Comparison of ENCODE assay signal across 23 cellular contexts in genomic region chr5:148838357-148838756, GRCh38. TPM values are rescaled to one million over a fixed set of nuclear protein-coding genes. Genes with fewer than 3 reads are reported as not detected.
DNase-seq lines count a peak whose midpoint lies in the region; ATAC-seq and TF ChIP-seq lines count a peak whose summit lies in the region.
"Had no signal": no experiment of that assay in that cellular context is flagged by ENCODE, and none has a peak within 500 bp of the region (broad histone marks: within the 10 kb centered on the region; RNA-seq: fewer than 3 reads in every experiment).

No MANE protein-coding gene starts in this region.

- H3K4me1 Mint-ChIP-seq in CD8-positive, alpha-beta memory T cell: peaks cover 83 to 92% (median 91%) of the 10 kb centered on the region in 3 donors
- peaks cover 72 to 87% of the 10 kb centered on the region in 2 donors for H3K4me1 Mint-ChIP-seq in effector memory CD8-positive, alpha-beta T cell (ENCODE audit: low read depth in 2 of 2)

- no peak overlapping the region for H3K9ac ChIP-seq in BLaER1
- H3K9ac ChIP-seq: BLaER1 treated with 17β-estradiol and CSF1 and Interleukin-3, amounts not matched to agents 10 nM and 100 nM had no signal

- no peak for ATAC-seq in effector memory CD8-positive, alpha-beta T cell (replicated peaks)
- ATAC-seq in psoas muscle: peak; percentile 38 to 56 (median 46)
- ATAC-seq in HG02840 (IDR thresholded peaks at IDR 0.05; ENCODE audit: low FRiP score, unreplicated experiment): no peak
- no peak for ATAC-seq in HG03354 (IDR thresholded peaks at IDR 0.05; ENCODE audit: poor library complexity, severe bottlenecking, unreplicated experiment)
- ATAC-seq: CD8-positive, alpha-beta T cell had no signal

- TF ChIP-seq CTCF in psoas muscle (IDR thresholded peaks at IDR 0.05): no peak

- H3K9me3 ChIP-seq in BLaER1: no peaks in the 10 kb centered on the region
- no peaks in the 10 kb centered on the region for H3K9me3 ChIP-seq in CD8-positive, alpha-beta memory T cell (ENCODE audit: low read length)
- H3K9me3 ChIP-seq in psoas muscle: no peaks in the 10 kb centered on the region
- H3K9me3 ChIP-seq: BLaER1 treated with 17β-estradiol and CSF1 and Interleukin-3, amounts not matched to agents 10 nM and 100 nM; Peyer's patch had no signal

- peaks cover 0 to 22% (median 9%) of the 10 kb centered on the region in 3 donors for H3K36me3 Mint-ChIP-seq in CD8-positive, alpha-beta memory T cell
- H3K36me3 Mint-ChIP-seq in effector memory CD8-positive, alpha-beta T cell (ENCODE audit: insufficient read depth): peaks cover 59% of the 10 kb centered on the region

- no peaks in the 10 kb centered on the region for H3K27me3 Mint-ChIP-seq in CD8-positive, alpha-beta memory T cell
- H3K27me3 Mint-ChIP-seq in effector memory CD8-positive, alpha-beta T cell: no peaks in the 10 kb centered on the region

- H3K4me3 ChIP-seq in BLaER1 (no peak overlapping the region), psoas muscle (no peak overlapping the region)
- no peak overlapping the region for H3K4me3 ChIP-seq in CD8-positive, alpha-beta memory T cell (ENCODE audit: low read length)
- H3K4me3 ChIP-seq: BLaER1 treated with 17β-estradiol and CSF1 and Interleukin-3, amounts not matched to agents 10 nM and 100 nM; Peyer's patch had no signal

- H3K36me3 ChIP-seq in BLaER1 (no peaks in the 10 kb centered on the region), psoas muscle (ENCODE audit: insufficient read depth in 1 of 2, low read depth in 1 of 2) (no peaks in the 10 kb centered on the region)
- H3K36me3 ChIP-seq in CD8-positive, alpha-beta memory T cell (ENCODE audit: insufficient read depth, low read length): no peaks in the 10 kb centered on the region
- H3K36me3 ChIP-seq: Peyer's patch had no signal

- 26 to 47% (median 42%) methylated on average over 1 of the region's 1 CpG for WGBS in psoas muscle, 3 donors

- H4K20me1 ChIP-seq in BLaER1: no peaks in the 10 kb centered on the region

- intact Hi-C loops in psoas muscle (cut with DNase I): no loop called here

- H3K27me3 ChIP-seq in BLaER1 (no peaks in the 10 kb centered on the region), psoas muscle (ENCODE audit: insufficient read depth in 3 of 3, low read length in 2 of 3) (no peaks in the 10 kb centered on the region)
- H3K27me3 ChIP-seq in CD8-positive, alpha-beta memory T cell (ENCODE audit: insufficient read depth, low read length, poor library complexity, severe bottlenecking): no peaks in the 10 kb centered on the region
- H3K27me3 ChIP-seq: BLaER1 treated with 17β-estradiol and CSF1 and Interleukin-3, amounts not matched to agents 10 nM and 100 nM; Peyer's patch had no signal

- DNase-seq in CD8-positive, alpha-beta memory T cell: no peak
- no peak for DNase-seq in effector memory CD8-positive, alpha-beta T cell
- no peak for DNase-seq in psoas muscle
- no peak for DNase-seq in T1000 (lab: John Stamatoyannopoulos, UW)
- DNase-seq in NK-92 (lab: John Stamatoyannopoulos, UW; ENCODE audit: unreplicated experiment): no peak
- DNase-seq: Calu3; CD8-positive, alpha-beta T cell; DMS153; H7; IMR-90; NCI-H1105; NCI-H146; NCI-H2029 treated with DMSO at 0.1 percent for 48 hours; NCI-H226; NCI-H524; NCI-H774; Peyer's patch; SHP77 had no signal

- H3K4me2 ChIP-seq in BLaER1: 0 out of 2 replicates have a peak overlapping the region, but pooled peaks have one; percentile 4

- H3K27ac Mint-ChIP-seq in CD8-positive, alpha-beta memory T cell: peak overlapping the region; percentile 15 to 91 (median 71)
- peak overlapping the region; percentile 69 to 91 for H3K27ac Mint-ChIP-seq in effector memory CD8-positive, alpha-beta T cell
- H3K27ac Mint-ChIP-seq: CD8-positive, alpha-beta T cell had no signal

- POLR2A ChIA-PET in CD8-positive, alpha-beta memory T cell (lab: Charles Lee): interaction anchor here (1.5 kb wide), 1 partner anchor 12 kb away, joined by 7 read pairs; the partner anchor contains the start of gene ADRB2

- peak overlapping the region in 5 of 7 donors; percentile 1 to 67 (median 27) for H3K4me3 Mint-ChIP-seq in CD8-positive, alpha-beta memory T cell
- H3K4me3 Mint-ChIP-seq in effector memory CD8-positive, alpha-beta T cell: peak overlapping the region; percentile 49 to 100
- H3K4me3 Mint-ChIP-seq: CD8-positive, alpha-beta T cell had no signal

- peaks cover 60% of the 10 kb centered on the region for H3K4me1 ChIP-seq in BLaER1
- peaks cover 41% of the 10 kb centered on the region for H3K4me1 ChIP-seq in CD8-positive, alpha-beta memory T cell (ENCODE audit: insufficient read depth, low read length)
- H3K4me1 ChIP-seq in psoas muscle: peaks cover 81% of the 10 kb centered on the region

- H3K9me3 Mint-ChIP-seq in CD8-positive, alpha-beta memory T cell: no peaks in the 10 kb centered on the region
- no peaks in the 10 kb centered on the region for H3K9me3 Mint-ChIP-seq in effector memory CD8-positive, alpha-beta T cell
- H3K9me3 Mint-ChIP-seq: CD8-positive, alpha-beta T cell had no signal

- CTCF ChIA-PET in CD8-positive, alpha-beta memory T cell (lab: Charles Lee): interaction anchor here (0.7 to 2.3 kb wide), 5 partner anchors 16 to 119 kb away, joined by 3 to 9 read pairs (median 3); no protein-coding TSS in a partner anchor

- H3K27ac ChIP-seq in BLaER1 (no peak overlapping the region), psoas muscle (peak overlapping the region; percentile 38)
- no peak overlapping the region for H3K27ac ChIP-seq in CD8-positive, alpha-beta memory T cell (ENCODE audit: low read depth, low read length)
- H3K27ac ChIP-seq: BLaER1 treated with 17β-estradiol and CSF1 and Interleukin-3, amounts not matched to agents 10 nM and 100 nM; Peyer's patch had no signal

RNA-seq across cellular contexts. Expression of gene ADRB2, which starts 11.9 kb away (rescaled TPM):
- 1 to 10 TPM; 1.6 to 2.1 TPM for total RNA-seq in CD8-positive, alpha-beta memory T cell
- 25.7 TPM for polyA plus RNA-seq in CD8-positive, alpha-beta memory T cell
- total RNA-seq in psoas muscle: 10 to 100 TPM in 1 of 4 donors, 1 to 10 TPM in 3; 4.8 to 11.1 (median 7.9) TPM
- polyA plus RNA-seq in psoas muscle: 1 to 10 TPM; 1.3 to 5.6 (median 3.0) TPM
- total RNA-seq: G401 had no signal

Comparison
In these comparisons a context has a peak if more than half of its experiments do, and no peak if none do; other contexts are left out.
1. ATAC-seq: peak in psoas muscle (4 of 4); none in effector memory CD8-positive, alpha-beta T cell (single experiment), HG02840 (single experiment) and HG03354 (single experiment).